Comparison of ENCODE assay signal across 11 cellular contexts in genomic region chrX:71715551-71715950, GRCh38. TPM values are rescaled to one million over a fixed set of nuclear protein-coding genes. Genes with fewer than 3 reads are reported as not detected.
"Had no signal": no experiment of that assay in that cellular context is flagged by ENCODE, and none has a peak within 500 bp of the region (broad histone marks: within the 10 kb centered on the region; RNA-seq: fewer than 3 reads in every experiment).

No MANE protein-coding gene starts in this region.

RNA-seq across cellular contexts. Expression of gene CXorf49, which starts 2.5 kb away (rescaled TPM):
- total RNA-seq: activated CD4-positive, alpha-beta memory T cell treated with anti-CD3 and anti-CD28 coated beads, Interleukin-2, amount 10 ng/mL, durations not matched to agents 7 days and 5 days; activated CD4-positive, alpha-beta T cell treated with anti-CD3 and anti-CD28 coated beads, Interleukin-2, amount 10 ng/mL, durations not matched to agents 7 days and 5 days; activated T-cell treated with anti-CD3 and anti-CD28 coated beads, Interleukin-2, amount 50 U/mL, for 4 hours; activated T-helper 17 cell treated with anti-CD3 and anti-CD28 coated beads, Interleukin-2, amount 50 U/mL, for 72 hours; body of pancreas; chondrocyte; dermis blood vessel endothelial cell; esophagus muscularis mucosa; foreskin keratinocyte; gastrocnemius medialis; heart left ventricle had no signal
- polyA plus RNA-seq: foreskin keratinocyte, heart left ventricle had no signal

RNA-seq across cellular contexts. Expression of gene CXorf49B, which starts 47.6 kb away (rescaled TPM):
- total RNA-seq: activated CD4-positive, alpha-beta memory T cell treated with anti-CD3 and anti-CD28 coated beads, Interleukin-2, amount 10 ng/mL, durations not matched to agents 7 days and 5 days; activated CD4-positive, alpha-beta T cell treated with anti-CD3 and anti-CD28 coated beads, Interleukin-2, amount 10 ng/mL, durations not matched to agents 7 days and 5 days; activated T-cell treated with anti-CD3 and anti-CD28 coated beads, Interleukin-2, amount 50 U/mL, for 4 hours; activated T-helper 17 cell treated with anti-CD3 and anti-CD28 coated beads, Interleukin-2, amount 50 U/mL, for 72 hours; body of pancreas; chondrocyte; dermis blood vessel endothelial cell; esophagus muscularis mucosa; foreskin keratinocyte; gastrocnemius medialis; heart left ventricle had no signal
- polyA plus RNA-seq: foreskin keratinocyte, heart left ventricle had no signal
